Comparison of ENCODE assay signal across 8 cellular contexts in the genomic region with DNA sequence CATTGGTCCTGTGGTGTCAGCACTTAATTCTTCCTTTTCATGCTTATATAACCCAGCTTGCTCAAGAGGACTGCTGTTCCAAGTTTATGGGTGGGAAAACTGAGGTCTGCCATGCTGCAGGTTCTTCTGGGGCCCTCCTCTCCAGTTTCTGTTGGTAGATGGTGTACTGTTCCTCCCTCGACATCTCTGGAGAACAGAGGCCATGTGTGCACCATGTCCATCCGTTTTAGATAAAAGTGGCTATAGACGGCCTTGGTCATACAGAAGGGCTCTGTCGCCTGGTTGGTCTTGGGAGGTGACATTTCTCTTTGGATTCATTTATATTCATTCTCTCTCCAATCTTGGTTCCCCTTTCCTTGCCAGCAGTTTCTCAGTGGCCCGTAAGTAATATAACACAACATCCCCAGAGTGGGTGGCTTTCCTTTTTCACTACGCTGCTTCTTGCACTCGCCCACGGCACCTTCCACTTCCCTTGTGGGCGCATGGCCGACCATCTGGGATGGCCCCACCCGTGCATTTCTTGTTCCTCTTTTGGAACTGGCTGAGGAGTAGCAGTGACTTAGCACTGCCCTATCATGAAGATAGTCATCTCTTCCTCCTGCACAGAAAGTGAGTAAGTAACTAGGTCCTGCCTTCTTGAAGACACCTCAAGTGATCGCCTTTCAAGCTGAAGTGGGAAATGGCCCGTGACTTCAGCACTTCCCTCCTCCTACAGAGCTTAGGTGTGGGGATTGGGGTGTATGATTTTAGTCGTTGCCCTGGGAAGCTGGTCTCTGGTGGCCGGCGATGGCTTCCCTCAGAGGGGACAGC.
DNase-seq lines count a peak whose midpoint lies in the region; ATAC-seq and TF ChIP-seq lines count a peak whose summit lies in the region.

No MANE protein-coding gene starts in this region.

- H3K9me3 ChIP-seq in body of pancreas: no peaks in the 10 kb centered on the region

- peaks cover 0 to 2% of the 10 kb centered on the region in 2 donors for H3K36me3 ChIP-seq in body of pancreas (replicated peaks in 1 of 2; ENCODE audit: insufficient read depth in 1 of 2, low read depth in 2 of 2)

- WGBS in body of pancreas, 2 donors: 73 to 78% methylated on average over 14 to 16 of the region's 16 CpGs

- TF ChIP-seq CTCF in GM10248 (IDR thresholded peaks at IDR 0.05; ENCODE audit: control extremely low read depth, extremely low read depth, low read depth, missing control alignments) (no peak), body of pancreas (IDR thresholded peaks at IDR 0.05) (no peak)

- ATAC-seq in GM19468 (IDR thresholded peaks at IDR 0.05; ENCODE audit: extremely low read depth, unreplicated experiment) (peak; percentile 92), HG03521 (IDR thresholded peaks at IDR 0.05; ENCODE audit: unreplicated experiment) (peak; percentile 80), body of pancreas (no peak)

- CTCF ChIA-PET in GM10248 (lab: Yijun Ruan, JAX): interaction anchor here (1.0 to 1.7 kb wide), 4 partner anchors 7 to 37 kb away, joined by 3 to 5 read pairs (median 4); no protein-coding TSS in a partner anchor

- H3K4me1 ChIP-seq in body of pancreas: peaks cover 38% of the 10 kb centered on the region

- no peak overlapping the region for H3K4me3 ChIP-seq in body of pancreas

- H3K27me3 ChIP-seq in body of pancreas: no peaks in the 10 kb centered on the region

- intact Hi-C loops in body of pancreas (cut with DNase I): no loop called here

- peak; percentile 87 for DNase-seq in GM10248 (ENCODE audit: extremely low spot score)
- peak in 1 of 4 donors; percentile 72 for DNase-seq in body of pancreas
- DNase-seq in nucleus accumbens (lab: John Stamatoyannopoulos, UW): peak in 30 of 56 donors; percentile 2 to 49 (median 21)
- DNase-seq in HT-29 (ENCODE audit: low spot score): no peak
- DNase-seq in HuH-7 (ENCODE audit: low spot score): no peak
- DNase-seq in mesenteric fat pad (ENCODE audit: low spot score): no peak

- peak overlapping the region; percentile 86 to 90 (median 88) for H3K27ac ChIP-seq in body of pancreas

- POLR2A ChIA-PET in GM10248 (lab: Yijun Ruan, JAX): no interaction called here

- TF ChIP-seq POLR2A in body of pancreas (IDR thresholded peaks at IDR 0.05): no peak

Comparison
In these comparisons a context has a peak if more than half of its experiments do, and no peak if none do; other contexts are left out.
1. DNase-seq: peak in GM10248 (single experiment) and nucleus accumbens (30 of 56); none in HT-29 (single experiment), HuH-7 (single experiment) and mesenteric fat pad (single experiment).